In genomic region chr10:99345350-99345749, GRCh38 we compare ENCODE assay signal across 11 cellular contexts. TPM values are rescaled to one million over a fixed set of nuclear protein-coding genes. Genes with fewer than 3 reads are reported as not detected.
DNase-seq lines count a peak whose midpoint lies in the region; ATAC-seq lines count a peak whose summit lies in the region.
"Had no signal": no experiment of that assay in that cellular context is flagged by ENCODE, and none has a peak within 500 bp of the region (broad histone marks: within the 10 kb centered on the region; RNA-seq: fewer than 3 reads in every experiment).

No MANE protein-coding gene starts in this region.

- intact Hi-C loops in aorta (cut with DNase I) (no loop called here), right cardiac atrium (cut with DNase I) (no loop called here)

- no peak overlapping the region for H2AK5ac ChIP-seq in mesenchymal stem cell (ENCODE audit: low read length, severe bottlenecking)

- no peak overlapping the region for H3K27ac ChIP-seq in mesenchymal stem cell (ENCODE audit: low read length, poor library complexity, severe bottlenecking)
- H3K27ac ChIP-seq in aorta (ENCODE audit: low read depth in 1 of 2, low read length in 2 of 2): no peak overlapping the region
- no peak overlapping the region for H3K27ac ChIP-seq in right cardiac atrium (ENCODE audit: low read length)

- no peak overlapping the region for H2BK15ac ChIP-seq in mesenchymal stem cell (ENCODE audit: low read depth, poor library complexity, severe bottlenecking)

- no peak overlapping the region for H3K4ac ChIP-seq in mesenchymal stem cell (ENCODE audit: low read depth in 1 of 2, low read length in 2 of 2)

- 88% methylated on average over 1 of the region's 1 CpG for WGBS in mesenchymal stem cell
- 90 to 92% methylated on average over 1 of the region's 1 CpG for WGBS in aorta, 2 donors
- 82% methylated on average over 1 of the region's 1 CpG for WGBS in right cardiac atrium

- ATAC-seq in HG02759 (IDR thresholded peaks at IDR 0.05; ENCODE audit: unreplicated experiment): peak; percentile 49
- no peak for ATAC-seq in GM21515 (IDR thresholded peaks at IDR 0.05; ENCODE audit: unreplicated experiment)
- ATAC-seq in aorta (ENCODE audit: low FRiP score): no peak
- ATAC-seq in right cardiac atrium: no peak
- ATAC-seq: activated T-cell treated with anti-CD3 and anti-CD28 coated beads, Interleukin-2, amount 50 U/mL, for 4 hours had no signal

- no peak overlapping the region for H4K91ac ChIP-seq in mesenchymal stem cell (ENCODE audit: low read length)

- no peaks in the 10 kb centered on the region for H3K79me1 ChIP-seq in mesenchymal stem cell (replicated peaks; ENCODE audit: low read length, poor library complexity, severe bottlenecking)

- H3K9ac ChIP-seq in mesenchymal stem cell (ENCODE audit: low read length): peak overlapping the region; percentile 8

- H3K4me2 ChIP-seq in mesenchymal stem cell (ENCODE audit: low read length, poor library complexity, severe bottlenecking): no peak overlapping the region

- no peak overlapping the region for H2AFZ ChIP-seq in mesenchymal stem cell (ENCODE audit: low read depth, low read length)

- peaks cover 1% of the 10 kb centered on the region for H3K4me1 ChIP-seq in mesenchymal stem cell (ENCODE audit: control insufficient read depth, insufficient read depth, low read depth, low read length)
- no peaks in the 10 kb centered on the region for H3K4me1 ChIP-seq in aorta (ENCODE audit: control insufficient read depth in 1 of 2, insufficient read depth in 2 of 2, low read length in 2 of 2)
- peaks cover 1% of the 10 kb centered on the region for H3K4me1 ChIP-seq in right cardiac atrium (ENCODE audit: control insufficient read depth, insufficient read depth, low read length)

- H2BK120ac ChIP-seq in mesenchymal stem cell (ENCODE audit: low read depth, low read length): no peak overlapping the region

- H3K14ac ChIP-seq in mesenchymal stem cell (ENCODE audit: low read length in 2 of 2): no peak overlapping the region

- no peak overlapping the region for H2BK5ac ChIP-seq in mesenchymal stem cell (ENCODE audit: low read depth, low read length, poor library complexity, severe bottlenecking)

- H4K8ac ChIP-seq in mesenchymal stem cell (ENCODE audit: low read length): no peak overlapping the region

- H3K27me3 ChIP-seq in mesenchymal stem cell (ENCODE audit: control insufficient read depth in 1 of 2, insufficient read depth in 1 of 2, low read length in 2 of 2) (peaks cover 3% of the 10 kb centered on the region in 2 experiments), aorta (ENCODE audit: control insufficient read depth in 1 of 2, insufficient read depth in 2 of 2, low read length in 1 of 2) (no peaks in the 10 kb centered on the region), right cardiac atrium (ENCODE audit: control insufficient read depth, insufficient read depth) (no peaks in the 10 kb centered on the region)

- no peak overlapping the region for H2BK12ac ChIP-seq in mesenchymal stem cell (ENCODE audit: low read length in 2 of 2)

- no peaks in the 10 kb centered on the region for H3K9me3 ChIP-seq in mesenchymal stem cell (ENCODE audit: control insufficient read depth, low read length)
- H3K9me3 ChIP-seq in aorta (ENCODE audit: control insufficient read depth, low read length): no peaks in the 10 kb centered on the region
- no peaks in the 10 kb centered on the region for H3K9me3 ChIP-seq in right cardiac atrium (ENCODE audit: control insufficient read depth, low read length)

- DNase-seq in Daoy (ENCODE audit: low read depth) (peak; percentile 71), T1000 (lab: John Stamatoyannopoulos, UW) (peak; percentile 23), mesenchymal stem cell (peak; percentile 64), aorta (no peak), right cardiac atrium (no peak), midbrain (lab: John Stamatoyannopoulos, UW) (no peak)
- DNase-seq: activated CD4-positive, alpha-beta T cell treated with anti-CD3 and anti-CD28 coated beads, Interleukin-2, amount 50 U/mL, for 1 hour; activated T-cell treated with anti-CD3 and anti-CD28 coated beads, Interleukin-2, amount 50 U/mL, for 4 hours; stimulated activated CD4-positive, alpha-beta T cell treated with anti-CD3 and anti-CD28 coated beads, Interleukin-12 subunit alpha, Interleukin-12 subunit beta, amount 100 ng/mL, for 4 hours had no signal

- H3K18ac ChIP-seq in mesenchymal stem cell (ENCODE audit: low read depth in 1 of 2, low read length in 2 of 2): no peak overlapping the region

- no peak overlapping the region for H3K4me3 ChIP-seq in mesenchymal stem cell (ENCODE audit: insufficient read depth in 1 of 2, low read depth in 1 of 2, low read length in 2 of 2)
- no peak overlapping the region for H3K4me3 ChIP-seq in aorta (ENCODE audit: low read length in 2 of 2)
- H3K4me3 ChIP-seq in right cardiac atrium (ENCODE audit: low read length): no peak overlapping the region

- H3K36me3 ChIP-seq in mesenchymal stem cell (ENCODE audit: control insufficient read depth in 1 of 2, insufficient read depth in 2 of 2, low read depth in 1 of 2, low read length in 2 of 2): no peaks in the 10 kb centered on the region
- H3K36me3 ChIP-seq in aorta (ENCODE audit: control insufficient read depth in 1 of 2, insufficient read depth in 2 of 2, low read length in 1 of 2): no peaks in the 10 kb centered on the region

- no peak overlapping the region for H3K23ac ChIP-seq in mesenchymal stem cell (ENCODE audit: low read length in 2 of 2)

RNA-seq across cellular contexts. Expression of gene CNNM1, which starts 16.2 kb away (rescaled TPM):
- 3.0 and 4.5 TPM in 2 replicates for total RNA-seq in Daoy (2014; rRNA removed; shearing (Covaris generic))
- polyA plus RNA-seq in mesenchymal stem cell (2013, experiment 1 of 2): 1.6 TPM
- 1.5 TPM for polyA plus RNA-seq in mesenchymal stem cell (2013, experiment 2 of 2)
- total RNA-seq in aorta: under 1 TPM; 0.23 to 0.30 TPM
- under 1 TPM; 0.13 to 0.25 TPM for polyA plus RNA-seq in aorta
- under 1 TPM; 0.03 to 0.29 (median 0.14) TPM for total RNA-seq in right cardiac atrium
- polyA plus RNA-seq in right cardiac atrium: 0.20 TPM

Comparison
In these comparisons a context has a peak if more than half of its experiments do, and no peak if none do; other contexts are left out.
1. DNase-seq: peak in Daoy (single experiment), T1000 (single experiment) and mesenchymal stem cell (single experiment); none in aorta (0 of 2), right cardiac atrium (0 of 3) and midbrain (single experiment).